In the genomic region with DNA sequence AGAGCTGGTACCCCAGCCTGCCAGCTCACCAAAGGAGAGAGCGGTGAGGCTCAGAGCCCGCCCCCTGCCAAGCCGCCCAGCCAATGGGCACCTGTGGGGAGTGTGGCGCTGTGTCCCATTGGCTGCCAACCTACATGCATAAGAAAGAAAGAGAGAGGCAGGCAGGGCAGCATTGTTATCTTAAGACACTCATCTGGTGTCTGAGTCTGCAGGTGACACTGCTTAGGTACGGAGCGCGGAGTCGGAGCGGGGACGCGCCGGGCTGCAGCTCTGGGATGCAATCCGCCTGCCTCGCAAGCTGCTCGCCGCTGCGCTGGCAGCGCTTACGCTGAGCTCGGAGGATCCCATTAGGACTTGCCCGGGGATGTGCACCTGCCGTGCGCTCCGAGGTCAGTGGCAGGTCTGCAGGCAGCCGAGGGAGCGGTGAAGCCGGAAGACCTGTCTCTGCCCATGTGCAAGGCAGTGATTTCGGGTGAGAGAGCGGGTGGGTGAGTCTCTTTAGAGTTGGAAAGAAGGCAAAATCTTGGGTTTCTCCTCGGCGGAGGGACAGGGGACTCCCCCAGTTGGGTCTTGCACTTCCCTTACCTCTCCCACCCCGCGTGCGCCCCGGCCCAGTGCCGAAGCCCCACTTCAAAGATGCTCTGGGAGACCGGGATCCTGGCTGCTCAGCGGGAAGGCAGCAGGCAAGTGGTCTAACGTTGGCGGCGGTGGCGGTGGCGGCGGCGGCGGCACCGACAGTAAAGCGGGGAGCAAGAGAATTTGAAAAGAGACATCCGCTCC, we compare ENCODE assay signal across 8 cellular contexts. TPM values are rescaled to one million over a fixed set of nuclear protein-coding genes. Genes with fewer than 3 reads are reported as not detected.
DNase-seq lines count a peak whose midpoint lies in the region; ATAC-seq and TF ChIP-seq lines count a peak whose summit lies in the region.
"Had no signal": no experiment of that assay in that cellular context is flagged by ENCODE, and none has a peak within 500 bp of the region (broad histone marks: within the 10 kb centered on the region; RNA-seq: fewer than 3 reads in every experiment).

A gene with protein sequence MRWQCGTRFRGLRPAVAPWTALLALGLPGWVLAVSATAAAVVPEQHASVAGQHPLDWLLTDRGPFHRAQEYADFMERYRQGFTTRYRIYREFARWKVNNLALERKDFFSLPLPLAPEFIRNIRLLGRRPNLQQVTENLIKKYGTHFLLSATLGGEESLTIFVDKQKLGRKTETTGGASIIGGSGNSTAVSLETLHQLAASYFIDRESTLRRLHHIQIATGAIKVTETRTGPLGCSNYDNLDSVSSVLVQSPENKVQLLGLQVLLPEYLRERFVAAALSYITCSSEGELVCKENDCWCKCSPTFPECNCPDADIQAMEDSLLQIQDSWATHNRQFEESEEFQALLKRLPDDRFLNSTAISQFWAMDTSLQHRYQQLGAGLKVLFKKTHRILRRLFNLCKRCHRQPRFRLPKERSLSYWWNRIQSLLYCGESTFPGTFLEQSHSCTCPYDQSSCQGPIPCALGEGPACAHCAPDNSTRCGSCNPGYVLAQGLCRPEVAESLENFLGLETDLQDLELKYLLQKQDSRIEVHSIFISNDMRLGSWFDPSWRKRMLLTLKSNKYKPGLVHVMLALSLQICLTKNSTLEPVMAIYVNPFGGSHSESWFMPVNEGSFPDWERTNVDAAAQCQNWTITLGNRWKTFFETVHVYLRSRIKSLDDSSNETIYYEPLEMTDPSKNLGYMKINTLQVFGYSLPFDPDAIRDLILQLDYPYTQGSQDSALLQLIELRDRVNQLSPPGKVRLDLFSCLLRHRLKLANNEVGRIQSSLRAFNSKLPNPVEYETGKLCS (plus strand): TSS at position 203 of the 780 bp plus-strand sequence. CDS start 58,919 bp downstream, outside the sequence.

- no peak within 1 kb of the TSS for H3K27ac Mint-ChIP-seq in CD4-positive, alpha-beta T cell

- no peak within 1 kb of the TSS for H2AFZ ChIP-seq in SU-DHL-6 (ENCODE audit: low read depth, low read length, severe bottlenecking)

- no peaks in the 10 kb centered on the region for H3K9me2 ChIP-seq in SU-DHL-6 (replicated peaks; ENCODE audit: insufficient read depth, low read length)

- H3K4me1 ChIP-seq in heart right ventricle (peaks cover 0 to 14% (median 10%) of the 10 kb centered on the region in 9 donors), rectal smooth muscle tissue (ENCODE audit: control insufficient read depth, insufficient read depth, low read length) (no peaks in the 10 kb centered on the region)

- peak within 1 kb of the TSS; percentile 34 for H3K4me2 ChIP-seq in SU-DHL-6 (ENCODE audit: low read depth, low read length, poor library complexity, severe bottlenecking)

- no peaks in the 10 kb centered on the region for H3K27me3 ChIP-seq in SU-DHL-6 (ENCODE audit: low read length)
- peaks cover 0 to 79% (median 68%) of the 10 kb centered on the region in 7 donors for H3K27me3 ChIP-seq in heart right ventricle
- H3K27me3 ChIP-seq in rectal smooth muscle tissue (ENCODE audit: control insufficient read depth, insufficient read depth, low read length): peaks cover 10% of the 10 kb centered on the region
- H3K27me3 ChIP-seq in CD4-positive, alpha-beta T cell (ENCODE audit: control insufficient read depth, insufficient read depth, low read length): peaks cover 33% of the 10 kb centered on the region

- H3K9me3 ChIP-seq in SU-DHL-6 (ENCODE audit: insufficient read depth, low read length): no peaks in the 10 kb centered on the region
- no peaks in the 10 kb centered on the region for H3K9me3 ChIP-seq in heart right ventricle
- H3K9me3 ChIP-seq in CD4-positive, alpha-beta T cell (ENCODE audit: control insufficient read depth, low read length): no peaks in the 10 kb centered on the region

- peak within 1 kb of the TSS; percentile 15; the same call in 1 of the 2 replicates for H3K9ac ChIP-seq in SU-DHL-6 (ENCODE audit: low read length)
- no peak within 1 kb of the TSS for H3K9ac ChIP-seq in rectal smooth muscle tissue (ENCODE audit: low read length)

- peaks cover 14% of the 10 kb centered on the region for H3K27me3 Mint-ChIP-seq in CD4-positive, alpha-beta T cell

- no peak within 1 kb of the TSS for H3K27ac ChIP-seq in SU-DHL-6 (ENCODE audit: low read depth, low read length)
- H3K27ac ChIP-seq in heart right ventricle: no peak within 1 kb of the TSS
- no peak within 1 kb of the TSS for H3K27ac ChIP-seq in rectal smooth muscle tissue (ENCODE audit: low read depth, low read length)
- H3K27ac ChIP-seq in CD4-positive, alpha-beta T cell (ENCODE audit: low read depth, low read length): no peak within 1 kb of the TSS

- H3K4me1 Mint-ChIP-seq in CD4-positive, alpha-beta T cell (ENCODE audit: low read depth): no peaks in the 10 kb centered on the region

- H3K36me3 ChIP-seq in SU-DHL-6 (ENCODE audit: low read length) (no peaks in the 10 kb centered on the region), heart right ventricle (no peaks in the 10 kb centered on the region), rectal smooth muscle tissue (ENCODE audit: control insufficient read depth, insufficient read depth, low read length) (no peaks in the 10 kb centered on the region)

- peak; percentile 74 for ATAC-seq in GM18907 (IDR thresholded peaks at IDR 0.05; ENCODE audit: unreplicated experiment)
- ATAC-seq in HG03565 (IDR thresholded peaks at IDR 0.05; ENCODE audit: unreplicated experiment): peak; percentile 78
- ATAC-seq in heart right ventricle: peak; percentile 66 to 96 (median 89)
- ATAC-seq in CD4-positive, alpha-beta T cell (ENCODE audit: poor library complexity): no peak

- DNase-seq in heart right ventricle (peak; percentile 35 to 50), hepatic stellate cell (ENCODE audit: low spot score) (no peak)
- DNase-seq in CD4-positive, alpha-beta T cell: no peak

- no peak within 1 kb of the TSS for H3K4me3 ChIP-seq in SU-DHL-6 (ENCODE audit: insufficient read depth, low read length, poor library complexity, severe bottlenecking)
- peak within 1 kb of the TSS; percentile 4 to 54 (median 48) for H3K4me3 ChIP-seq in heart right ventricle
- peak within 1 kb of the TSS; percentile 50 for H3K4me3 ChIP-seq in rectal smooth muscle tissue (ENCODE audit: low read length)

- no peak within 1 kb of the TSS for H3K4me3 Mint-ChIP-seq in CD4-positive, alpha-beta T cell

- H4K20me1 ChIP-seq in SU-DHL-6 (ENCODE audit: low read depth, low read length): no peaks in the 10 kb centered on the region

- no peak for TF ChIP-seq CTCF in SU-DHL-6 (IDR thresholded peaks at IDR 0.05; ENCODE audit: insufficient read depth, low read length, poor library complexity, severe bottlenecking)
- TF ChIP-seq CTCF in heart right ventricle (IDR thresholded peaks at IDR 0.05): no peak
- no peak for TF ChIP-seq CTCF in CD4-positive, alpha-beta T cell (IDR thresholded peaks at IDR 0.05)

- H3K79me2 ChIP-seq in SU-DHL-6 (ENCODE audit: insufficient read depth, low read length): no peaks in the 10 kb centered on the region

- CTCF ChIA-PET in CD4-positive, alpha-beta T cell (lab: Charles Lee): no interaction called here

- intact Hi-C loops in heart right ventricle (cut with DNase I): no loop called here
- intact Hi-C loops in CD4-positive, alpha-beta T cell (cut with DNase I, micrococcal nuclease): no loop called here

- WGBS in heart right ventricle, 2 donors: 2% methylated on average over 49 of the region's 49 CpGs

- H3K36me3 Mint-ChIP-seq in CD4-positive, alpha-beta T cell (ENCODE audit: low read depth): no peaks in the 10 kb centered on the region

- no peaks in the 10 kb centered on the region for H3K9me3 Mint-ChIP-seq in CD4-positive, alpha-beta T cell

- H3F3A ChIP-seq in SU-DHL-6 (ENCODE audit: insufficient read depth): no peaks in the 10 kb centered on the region

- POLR2A ChIA-PET in CD4-positive, alpha-beta T cell (lab: Charles Lee): no interaction called here

RNA-seq across cellular contexts. Expression of the gene that starts here (rescaled TPM):
- under 1 TPM in 8 of 10 donors, not detected in 2; 0.15 to 0.66 (median 0.29) TPM for total RNA-seq in heart right ventricle
- under 1 TPM; 0.19 to 0.22 TPM for polyA plus RNA-seq in heart right ventricle
- not detected for total RNA-seq in CD4-positive, alpha-beta T cell
- total RNA-seq: T-helper 2 cell treated with Interferon-gamma antibody and Interleukin-4, amounts not matched to agents 100 ng/mL and 5 ng/mL, for 36 hours had no signal

Comparison
In these comparisons a context has a peak if more than half of its experiments do, and no peak if none do; other contexts are left out.
1. Peak in DNase-seq, ATAC-seq and H3K4me3 ChIP-seq in heart right ventricle; RNA of the gene not detected or under 1 TPM.